Comparison of ENCODE assay signal across 8 cellular contexts in the genomic region with DNA sequence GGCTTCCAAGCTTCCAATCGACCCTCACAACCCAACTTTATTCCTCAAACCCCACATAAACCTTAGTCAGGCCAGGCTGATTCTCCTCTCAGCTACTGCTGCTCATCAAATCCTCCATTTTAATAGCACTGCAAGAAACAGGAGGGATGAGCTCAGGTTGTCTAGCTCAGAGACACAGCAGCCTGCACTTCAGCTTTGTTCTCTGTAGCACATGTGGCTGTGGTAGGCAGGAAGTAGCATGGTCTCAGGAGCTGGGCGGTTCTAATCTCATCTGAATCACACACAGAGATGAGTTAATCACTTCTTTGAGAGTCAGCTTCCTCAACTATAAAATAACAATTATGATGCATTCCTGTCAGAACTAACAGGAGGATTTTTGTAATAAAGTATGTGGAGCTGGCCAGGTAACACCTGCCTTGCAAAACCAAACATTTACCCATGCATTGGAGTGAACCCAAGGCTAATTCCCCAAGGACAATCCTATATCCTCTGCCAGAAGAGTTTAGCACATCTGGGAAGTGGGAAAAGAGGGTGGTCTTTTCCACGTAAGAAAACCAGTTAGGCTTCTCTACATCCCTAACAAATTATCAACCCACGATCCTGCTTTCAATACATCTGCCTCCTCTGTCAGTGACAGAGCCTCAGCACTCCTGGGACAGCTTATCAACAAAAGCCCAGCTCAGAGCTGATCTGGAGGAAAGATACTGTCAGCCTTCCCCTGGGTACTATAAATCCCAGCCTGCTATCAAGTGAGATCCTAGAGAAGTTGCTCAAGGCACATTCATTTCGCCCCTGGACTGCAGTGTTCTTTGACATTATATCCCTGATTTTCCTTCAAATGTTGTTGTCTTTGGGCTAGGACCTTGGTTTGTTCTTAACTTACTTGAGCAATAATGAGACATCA. TPM values are rescaled to one million over a fixed set of nuclear protein-coding genes. Genes with fewer than 3 reads are reported as not detected.
DNase-seq lines count a peak whose midpoint lies in the region; ATAC-seq, FAIRE-seq and TF ChIP-seq lines count a peak whose summit lies in the region.

No MANE protein-coding gene starts in this region.

- peaks cover 4% of the 10 kb centered on the region for H3K9me3 Mint-ChIP-seq in activated naive CD8-positive, alpha-beta T cell treated with anti-CD3 and anti-CD28 coated beads, Interleukin-2, amount 50 U/mL, for 24 hours
- no peaks in the 10 kb centered on the region for H3K9me3 Mint-ChIP-seq in natural killer cell

- peaks cover 31% of the 10 kb centered on the region for H3K4me1 Mint-ChIP-seq in activated naive CD8-positive, alpha-beta T cell treated with anti-CD3 and anti-CD28 coated beads, Interleukin-2, amount 50 U/mL, for 24 hours
- H3K4me1 Mint-ChIP-seq in natural killer cell: peaks cover 41 to 42% of the 10 kb centered on the region in 2 donors

- 70 to 74% methylated on average over 5 of the region's 5 CpGs for WGBS in heart right ventricle, 2 donors

- peak overlapping the region in 1 of 10 donors; percentile 66 for H3K27ac ChIP-seq in heart right ventricle

- no peaks in the 10 kb centered on the region for H3K27me3 ChIP-seq in heart right ventricle

- H3K36me3 ChIP-seq in heart right ventricle: no peaks in the 10 kb centered on the region

- H3K36me3 Mint-ChIP-seq in activated naive CD8-positive, alpha-beta T cell treated with anti-CD3 and anti-CD28 coated beads, Interleukin-2, amount 50 U/mL, for 24 hours (ENCODE audit: low read depth): peaks cover 15% of the 10 kb centered on the region
- H3K36me3 Mint-ChIP-seq in natural killer cell: no peaks in the 10 kb centered on the region

- TF ChIP-seq CTCF in natural killer cell (IDR thresholded peaks at IDR 0.05) (no peak), heart right ventricle (IDR thresholded peaks at IDR 0.05) (no peak)

- no peaks in the 10 kb centered on the region for H3K27me3 Mint-ChIP-seq in activated naive CD8-positive, alpha-beta T cell treated with anti-CD3 and anti-CD28 coated beads, Interleukin-2, amount 50 U/mL, for 24 hours
- H3K27me3 Mint-ChIP-seq in natural killer cell (ENCODE audit: low read depth in 2 of 2): no peaks in the 10 kb centered on the region

- H3K4me3 ChIP-seq in heart right ventricle: no peak overlapping the region

- intact Hi-C loops in natural killer cell (cut with micrococcal nuclease) (loop anchor here (5.0 kb wide), 1 partner anchor 108 kb away; no protein-coding TSS in a partner anchor), heart right ventricle (cut with DNase I) (no loop called here)

- H3K27ac Mint-ChIP-seq in activated naive CD8-positive, alpha-beta T cell treated with anti-CD3 and anti-CD28 coated beads, Interleukin-2, amount 50 U/mL, for 24 hours: peak overlapping the region; percentile 94
- peak overlapping the region; percentile 84 to 92 for H3K27ac Mint-ChIP-seq in natural killer cell

- peak overlapping the region; percentile 28 for H3K4me3 Mint-ChIP-seq in activated naive CD8-positive, alpha-beta T cell treated with anti-CD3 and anti-CD28 coated beads, Interleukin-2, amount 50 U/mL, for 24 hours
- peak overlapping the region; percentile 79 for H3K4me3 Mint-ChIP-seq in natural killer cell

- FAIRE-seq in urothelium cell line (lab: Jason Lieb, UNC): no peak

- peaks cover 0 to 10% (median 0%) of the 10 kb centered on the region in 11 donors for H3K9me3 ChIP-seq in heart right ventricle

- DNase-seq in T follicular helper cell (ENCODE audit: low read depth) (peak; percentile 18), natural killer cell (peak; percentile 36), urothelium cell line (ENCODE audit: low spot score) (peak; percentile 56), heart right ventricle (no peak), NCI-H524 (lab: John Stamatoyannopoulos, UW) (no peak)
- peak; percentile 52 for DNase-seq in activated naive CD8-positive, alpha-beta T cell treated with anti-CD3 and anti-CD28 coated beads, Interleukin-2, amount 50 U/mL, for 24 hours

- peaks cover 0 to 19% (median 0%) of the 10 kb centered on the region in 9 donors for H3K4me1 ChIP-seq in heart right ventricle

- ATAC-seq in GM18519 (IDR thresholded peaks at IDR 0.05; ENCODE audit: low FRiP score, unreplicated experiment) (peak; percentile 62), HG03432 (IDR thresholded peaks at IDR 0.05; ENCODE audit: unreplicated experiment) (peak; percentile 70), natural killer cell (peak; percentile 94 to 99 (median 99)), heart right ventricle (no peak)
- peak; percentile 99 for ATAC-seq in activated naive CD8-positive, alpha-beta T cell treated with anti-CD3 and anti-CD28 coated beads, Interleukin-2, amount 50 U/mL, for 24 hours

RNA-seq across cellular contexts. Expression of a gene that starts 32.8 kb away (rescaled TPM):
- total RNA-seq in natural killer cell: 10 to 100 TPM; 25.0 to 35.2 (median 30.9) TPM
- total RNA-seq in heart right ventricle: 1 to 10 TPM in 9 of 10 donors, under 1 TPM in 1; 0.84 to 4.8 (median 2.2) TPM
- 1 to 10 TPM; 3.0 to 7.7 TPM for polyA plus RNA-seq in heart right ventricle

Comparison
In these comparisons a context has a peak if more than half of its experiments do, and no peak if none do; other contexts are left out.
1. ATAC-seq: peak in GM18519 (single experiment), HG03432 (single experiment), activated naive CD8-positive, alpha-beta T cell treated with anti-CD3 and anti-CD28 coated beads, Interleukin-2, amount 50 U/mL, for 24 hours (single experiment) and natural killer cell (3 of 3); none in heart right ventricle (0 of 8).
2. DNase-seq: peak in T follicular helper cell (single experiment), activated naive CD8-positive, alpha-beta T cell treated with anti-CD3 and anti-CD28 coated beads, Interleukin-2, amount 50 U/mL, for 24 hours (single experiment), natural killer cell (single experiment) and urothelium cell line (single experiment); none in heart right ventricle (0 of 2) and NCI-H524 (0 of 2).
3. RNA of a gene that starts 32.8 kb away (total RNA-seq): 25.0 to 35.2 TPM in natural killer cell; 0.84 to 4.8 TPM in heart right ventricle; every median in the first group is over 4 times any median in the second.